ENCODE assay signal across 21 cellular contexts in the genomic region with DNA sequence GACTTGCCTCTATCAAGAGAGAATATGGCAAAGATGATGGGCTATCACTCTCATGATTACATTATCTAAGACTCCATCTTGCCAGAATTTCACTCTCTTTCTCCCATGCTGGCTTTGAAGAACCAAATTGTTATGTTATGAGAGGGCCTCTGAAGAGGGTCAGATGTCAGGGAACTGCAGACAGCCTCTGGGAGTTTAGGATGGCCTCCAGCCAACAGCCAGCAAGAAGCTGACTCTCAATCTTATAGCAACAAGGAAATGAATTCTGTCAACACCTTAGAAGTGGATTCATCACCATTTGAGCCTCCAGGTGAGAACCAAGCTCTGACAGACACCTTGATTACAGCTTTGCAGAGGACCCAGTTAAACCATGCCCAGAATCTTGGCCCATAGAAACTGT. TPM values are rescaled to one million over a fixed set of nuclear protein-coding genes. Genes with fewer than 3 reads are reported as not detected.
DNase-seq lines count a peak whose midpoint lies in the region; ATAC-seq and TF ChIP-seq lines count a peak whose summit lies in the region.
"Had no signal": no experiment of that assay in that cellular context is flagged by ENCODE, and none has a peak within 500 bp of the region (broad histone marks: within the 10 kb centered on the region; RNA-seq: fewer than 3 reads in every experiment).

No MANE protein-coding gene starts in this region.

- H3K27me3 ChIP-seq in suprapubic skin: no peaks in the 10 kb centered on the region
- H3K27me3 ChIP-seq: BLaER1 treated with 17β-estradiol and CSF1 and Interleukin-3, amounts not matched to agents 10 nM and 100 nM had no signal

- TF ChIP-seq EP300 in suprapubic skin (IDR thresholded peaks at IDR 0.05): no peak

- H3K4me3 ChIP-seq in fibroblast of mammary gland (ENCODE audit: control insufficient read depth, low read depth, low read length): no peak overlapping the region
- no peak overlapping the region for H3K4me3 ChIP-seq in suprapubic skin
- H3K4me3 ChIP-seq: BLaER1 treated with 17β-estradiol and CSF1 and Interleukin-3, amounts not matched to agents 10 nM and 100 nM; HAP-1 had no signal

- no peaks in the 10 kb centered on the region for H3K4me1 ChIP-seq in suprapubic skin
- H3K4me1 ChIP-seq: BLaER1 treated with 17β-estradiol and CSF1 and Interleukin-3, amounts not matched to agents 10 nM and 100 nM; HAP-1 had no signal

- DNase-seq in EL: peak; percentile 7
- DNase-seq in RPMI7951 (ENCODE audit: low read depth): peak; percentile 5
- DNase-seq in fibroblast of mammary gland (ENCODE audit: low read depth): peak; percentile 15
- peak; percentile 8 for DNase-seq in renal cortical epithelial cell (ENCODE audit: low read depth)
- no peak for DNase-seq in stimulated activated effector memory CD8-positive, alpha-beta T cell treated with anti-CD3 and anti-CD28 coated beads, Interleukin-12 subunit alpha, Interleukin-12 subunit beta, amount 100 ng/mL, for 72 hours (ENCODE audit: low spot score in 2 of 2)
- DNase-seq in suprapubic skin (ENCODE audit: low spot score in 2 of 2): no peak
- DNase-seq in stimulated activated CD4-positive, alpha-beta T cell treated with anti-CD3 and anti-CD28 coated beads, Interleukin-4, amount 100 ng/mL, for 1 hour: no peak
- no peak for DNase-seq in activated CD4-positive, alpha-beta T cell treated with anti-CD3 and anti-CD28 coated beads, Interleukin-2, amount 50 U/mL, for 1 hour
- DNase-seq: CD8-positive, alpha-beta T cell; DMS79; Kasumi-1; NCI-H1105 treated with DMSO at 0.1 percent for 48 hours; NCI-H1694; NCI-H2081 treated with DMSO at 0.1 percent for 48 hours; NCI-H510A; NCI-H82; RPMI8226; SHP77 treated with DMSO at 0.1 percent for 48 hours; SK-N-SH had no signal

- no peak for ATAC-seq in stimulated activated effector memory CD8-positive, alpha-beta T cell treated with anti-CD3 and anti-CD28 coated beads, Interleukin-12 subunit alpha, Interleukin-12 subunit beta, amount 100 ng/mL, for 72 hours
- ATAC-seq: CD8-positive, alpha-beta T cell had no signal

- H3K4me1 Mint-ChIP-seq in stimulated activated effector memory CD8-positive, alpha-beta T cell treated with anti-CD3 and anti-CD28 coated beads, Interleukin-12 subunit alpha, Interleukin-12 subunit beta, amount 100 ng/mL, for 72 hours: no peaks in the 10 kb centered on the region

- no peak overlapping the region for H3K27ac ChIP-seq in suprapubic skin
- H3K27ac ChIP-seq: BLaER1 treated with 17β-estradiol and CSF1 and Interleukin-3, amounts not matched to agents 10 nM and 100 nM had no signal

- TF ChIP-seq POLR2A in suprapubic skin (IDR thresholded peaks at IDR 0.05): no peak

- no peaks in the 10 kb centered on the region for H3K36me3 Mint-ChIP-seq in stimulated activated effector memory CD8-positive, alpha-beta T cell treated with anti-CD3 and anti-CD28 coated beads, Interleukin-12 subunit alpha, Interleukin-12 subunit beta, amount 100 ng/mL, for 72 hours

- H3K9me3 Mint-ChIP-seq in stimulated activated effector memory CD8-positive, alpha-beta T cell treated with anti-CD3 and anti-CD28 coated beads, Interleukin-12 subunit alpha, Interleukin-12 subunit beta, amount 100 ng/mL, for 72 hours: peaks cover 17% of the 10 kb centered on the region

- no peak overlapping the region for H3K4me3 Mint-ChIP-seq in stimulated activated effector memory CD8-positive, alpha-beta T cell treated with anti-CD3 and anti-CD28 coated beads, Interleukin-12 subunit alpha, Interleukin-12 subunit beta, amount 100 ng/mL, for 72 hours
- H3K4me3 Mint-ChIP-seq: CD8-positive, alpha-beta T cell had no signal

- no peaks in the 10 kb centered on the region for H3K36me3 ChIP-seq in suprapubic skin
- H3K36me3 ChIP-seq: BLaER1 treated with 17β-estradiol and CSF1 and Interleukin-3, amounts not matched to agents 10 nM and 100 nM; HAP-1 had no signal

- H3K9me3 ChIP-seq in suprapubic skin: no peaks in the 10 kb centered on the region
- H3K9me3 ChIP-seq: HAP-1 had no signal

- no peak overlapping the region for H3K27ac Mint-ChIP-seq in stimulated activated effector memory CD8-positive, alpha-beta T cell treated with anti-CD3 and anti-CD28 coated beads, Interleukin-12 subunit alpha, Interleukin-12 subunit beta, amount 100 ng/mL, for 72 hours
- H3K27ac Mint-ChIP-seq: CD8-positive, alpha-beta T cell had no signal

- TF ChIP-seq CTCF in fibroblast of mammary gland (conservative IDR thresholded peaks at IDR 0.05; ENCODE audit: control insufficient read depth, insufficient read depth, low read depth, low read length) (no peak), suprapubic skin (IDR thresholded peaks at IDR 0.05) (no peak)

RNA-seq across cellular contexts. Expression of a gene that starts 33.6 kb away (rescaled TPM):
- total RNA-seq in RPMI7951 (2014; rRNA removed; shearing (Covaris generic)): 32.5 and 47.1 TPM in 2 replicates
- total RNA-seq in renal cortical epithelial cell: 24.5 and 26.8 TPM in 2 replicates
- 10 to 100 TPM in 1 of 4 donors, 1 to 10 TPM in 3; 6.7 to 15.1 (median 8.5) TPM for total RNA-seq in suprapubic skin

RNA-seq across cellular contexts. Expression of a gene that starts 55.7 kb away (rescaled TPM):
- 14.5 and 16.5 TPM in 2 replicates for total RNA-seq in RPMI7951 (2014; rRNA removed; shearing (Covaris generic))
- total RNA-seq in renal cortical epithelial cell: 11.3 and 24.5 TPM in 2 replicates
- total RNA-seq in suprapubic skin: 100 to 1,000 TPM in 1 of 4 donors, 10 to 100 TPM in 3; 27.5 to 101 (median 38.2) TPM
- total RNA-seq: CD8-positive, alpha-beta T cell had no signal

Comparison
In these comparisons a context has a peak if more than half of its experiments do, and no peak if none do; other contexts are left out.
1. DNase-seq: peak in EL (single experiment), RPMI7951 (single experiment), fibroblast of mammary gland (single experiment) and renal cortical epithelial cell (single experiment); none in stimulated activated effector memory CD8-positive, alpha-beta T cell treated with anti-CD3 and anti-CD28 coated beads, Interleukin-12 subunit alpha, Interleukin-12 subunit beta, amount 100 ng/mL, for 72 hours (0 of 2), suprapubic skin (0 of 2), stimulated activated CD4-positive, alpha-beta T cell treated with anti-CD3 and anti-CD28 coated beads, Interleukin-4, amount 100 ng/mL, for 1 hour (single experiment) and activated CD4-positive, alpha-beta T cell treated with anti-CD3 and anti-CD28 coated beads, Interleukin-2, amount 50 U/mL, for 1 hour (single experiment).